Comparison of ENCODE assay signal across 31 cellular contexts in genomic region chr17:32317353-32317752, GRCh38. TPM values are rescaled to one million over a fixed set of nuclear protein-coding genes. Genes with fewer than 3 reads are reported as not detected.
"Had no signal": no experiment of that assay in that cellular context is flagged by ENCODE, and none has a peak within 500 bp of the region (broad histone marks: within the 10 kb centered on the region; RNA-seq: fewer than 3 reads in every experiment).

No MANE protein-coding gene starts in this region.

- H3K4me1 ChIP-seq: ascending aorta, breast epithelium, colonic mucosa, foreskin keratinocyte, gastrocnemius medialis, heart left ventricle had no signal

- H3K27ac Mint-ChIP-seq: activated CD4-positive, alpha-beta memory T cell treated with anti-CD3 and anti-CD28 coated beads for 36 hours; activated CD4-positive, alpha-beta T cell treated with anti-CD3 and anti-CD28 coated beads for 36 hours; activated CD4-positive, alpha-beta T cell treated with anti-CD3 and anti-CD28 coated beads, Interleukin-2, amount 10 ng/mL, durations not matched to agents 24 days and 14 days; activated CD8-positive, alpha-beta memory T cell treated with anti-CD3 and anti-CD28 coated beads, Interleukin-2, amount 10 ng/mL, durations not matched to agents 7 days and 5 days; activated CD8-positive, alpha-beta T cell treated with anti-CD3 and anti-CD28 coated beads, Interleukin-2, amount 10 ng/mL, durations not matched to agents 7 days and 5 days; activated naive CD4-positive, alpha-beta T cell treated with anti-CD3 and anti-CD28 coated beads for 36 hours; activated naive CD4-positive, alpha-beta T cell treated with anti-CD3 and anti-CD28 coated beads, Interleukin-2, amount 50 U/mL, for 72 hours; activated naive CD8-positive, alpha-beta T cell treated with anti-CD3 and anti-CD28 coated beads, Interleukin-2, amount 10 ng/mL, durations not matched to agents 7 days and 5 days; activated T-helper 1 cell treated with anti-CD3 and anti-CD28 coated beads, Interleukin-12 subunit alpha, Interleukin-12 subunit beta, Interleukin-2, Interleukin-4 antibody, amounts not matched to agents 30 ng/mL and 10 ng/mL and 1 ng/mL, durations not matched to agents 14 hours and 24 hours and 36 hours; activated T-helper 2 cell treated with anti-CD3 and anti-CD28 coated beads, Interferon-gamma antibody, Interleukin-2, Interleukin-4, amounts not matched to agents 10 μg/mL and 5 μg/mL and 100 μg/mL, durations not matched to agents 14 hours and 24 hours and 36 hours had no signal

- H3K36me3 Mint-ChIP-seq: activated CD4-positive, alpha-beta memory T cell treated with anti-CD3 and anti-CD28 coated beads for 36 hours; activated CD8-positive, alpha-beta memory T cell treated with anti-CD3 and anti-CD28 coated beads, Interleukin-2, amount 10 ng/mL, durations not matched to agents 7 days and 5 days; activated naive CD4-positive, alpha-beta T cell treated with anti-CD3 and anti-CD28 coated beads, Interleukin-2, amount 50 U/mL, for 72 hours; activated naive CD8-positive, alpha-beta T cell treated with anti-CD3 and anti-CD28 coated beads, Interleukin-2, amount 10 ng/mL, durations not matched to agents 7 days and 5 days had no signal

- H3K9me3 ChIP-seq: ascending aorta, breast epithelium, colonic mucosa, esophagus muscularis mucosa, gastrocnemius medialis, heart left ventricle had no signal

- H3K4me3 Mint-ChIP-seq: activated CD4-positive, alpha-beta memory T cell treated with anti-CD3 and anti-CD28 coated beads for 36 hours; activated CD4-positive, alpha-beta T cell treated with anti-CD3 and anti-CD28 coated beads for 36 hours; activated CD8-positive, alpha-beta memory T cell treated with anti-CD3 and anti-CD28 coated beads, Interleukin-2, amount 10 ng/mL, durations not matched to agents 7 days and 5 days; activated CD8-positive, alpha-beta T cell treated with anti-CD3 and anti-CD28 coated beads, Interleukin-2, amount 10 ng/mL, durations not matched to agents 7 days and 5 days; activated naive CD4-positive, alpha-beta T cell treated with anti-CD3 and anti-CD28 coated beads for 36 hours; brain had no signal

- H3K27ac ChIP-seq: ascending aorta, breast epithelium, cardiac muscle cell, colonic mucosa, dorsolateral prefrontal cortex, esophagus muscularis mucosa, foreskin keratinocyte, gastrocnemius medialis, heart left ventricle had no signal

- H3K27me3 ChIP-seq: ascending aorta, breast epithelium, cardiac muscle cell, colonic mucosa, dorsolateral prefrontal cortex, esophagus muscularis mucosa, gastrocnemius medialis had no signal

- H3K4me3 ChIP-seq: ascending aorta, breast epithelium, cardiac muscle cell, colonic mucosa, dorsolateral prefrontal cortex, esophagus muscularis mucosa, gastrocnemius medialis, heart left ventricle had no signal

- ATAC-seq: activated CD4-positive, alpha-beta T cell treated with anti-CD3 and anti-CD28 coated beads for 36 hours; activated CD8-positive, alpha-beta memory T cell treated with anti-CD3 and anti-CD28 coated beads, Interleukin-2, amount 10 ng/mL, durations not matched to agents 7 days and 5 days; activated CD8-positive, alpha-beta T cell treated with anti-CD3 and anti-CD28 coated beads, Interleukin-2, amount 10 ng/mL, durations not matched to agents 7 days and 5 days; activated naive CD4-positive, alpha-beta T cell treated with anti-CD3 and anti-CD28 coated beads, Interleukin-2, amount 50 U/mL, for 72 hours; foreskin keratinocyte; gastrocnemius medialis; heart left ventricle had no signal

- H3K9me3 Mint-ChIP-seq: activated CD4-positive, alpha-beta memory T cell treated with anti-CD3 and anti-CD28 coated beads for 36 hours; activated CD4-positive, alpha-beta T cell treated with anti-CD3 and anti-CD28 coated beads, Interleukin-2, amount 10 ng/mL, durations not matched to agents 24 days and 14 days; activated naive CD4-positive, alpha-beta T cell treated with anti-CD3 and anti-CD28 coated beads for 36 hours; activated naive CD4-positive, alpha-beta T cell treated with anti-CD3 and anti-CD28 coated beads, Interleukin-2, amount 50 U/mL, for 72 hours; activated naive CD8-positive, alpha-beta T cell treated with anti-CD3 and anti-CD28 coated beads, Interleukin-2, amount 10 ng/mL, durations not matched to agents 7 days and 5 days; activated T-helper 1 cell treated with anti-CD3 and anti-CD28 coated beads, Interleukin-12 subunit alpha, Interleukin-12 subunit beta, Interleukin-2, Interleukin-4 antibody, amounts not matched to agents 30 ng/mL and 10 ng/mL and 1 ng/mL, durations not matched to agents 14 hours and 24 hours and 36 hours; activated T-helper 2 cell treated with anti-CD3 and anti-CD28 coated beads, Interferon-gamma antibody, Interleukin-2, Interleukin-4, amounts not matched to agents 10 μg/mL and 5 μg/mL and 100 μg/mL, durations not matched to agents 14 hours and 24 hours and 36 hours had no signal

- H3K36me3 ChIP-seq: ascending aorta, breast epithelium, cardiac muscle cell, colonic mucosa, esophagus muscularis mucosa, gastrocnemius medialis, heart left ventricle had no signal

- H3K4me1 Mint-ChIP-seq: activated CD4-positive, alpha-beta T cell treated with anti-CD3 and anti-CD28 coated beads for 36 hours had no signal

- DNase-seq: activated CD4-positive, alpha-beta memory T cell treated with anti-CD3 and anti-CD28 coated beads for 36 hours; activated CD4-positive, alpha-beta T cell treated with anti-CD3 and anti-CD28 coated beads for 36 hours; activated CD4-positive, alpha-beta T cell treated with anti-CD3 and anti-CD28 coated beads, Interleukin-2, amount 10 ng/mL, durations not matched to agents 24 days and 14 days; activated CD4-positive, CD25-positive, alpha-beta regulatory T cell; activated CD4-positive, CD25-positive, alpha-beta regulatory T cell treated with anti-CD3 and anti-CD28 coated beads, Interleukin-2, amount 50 U/mL, for 72 hours; activated CD8-positive, alpha-beta memory T cell treated with anti-CD3 and anti-CD28 coated beads, Interleukin-2, amount 10 ng/mL, durations not matched to agents 7 days and 5 days; activated CD8-positive, alpha-beta memory T cell treated with anti-CD3 and anti-CD28 coated beads, Interleukin-2, amount 50 U/mL, for 4 hours; activated CD8-positive, alpha-beta T cell treated with anti-CD3 and anti-CD28 coated beads, Interleukin-2, amount 10 ng/mL, durations not matched to agents 7 days and 5 days; activated effector memory CD4-positive, alpha-beta T cell treated with anti-CD3 and anti-CD28 coated beads, Interleukin-2, amount 50 U/mL, for 16 hours; activated naive CD4-positive, alpha-beta T cell treated with anti-CD3 and anti-CD28 coated beads for 36 hours; activated naive CD8-positive, alpha-beta T cell treated with anti-CD3 and anti-CD28 coated beads, Interleukin-2, amount 10 ng/mL, durations not matched to agents 7 days and 5 days; activated T-cell treated with anti-CD3 and anti-CD28 coated beads, Interleukin-2, amount 50 U/mL, for 1 hour; activated T-cell treated with anti-CD3 and anti-CD28 coated beads, Interleukin-2, amount 50 U/mL, for 48 hours; central memory CD4-positive, alpha-beta T cell; cerebellar nuclear complex; colonic mucosa; effector memory CD4-positive, alpha-beta T cell; erythroblast; foreskin keratinocyte; gastrocnemius medialis; glutamatergic neuron; heart left ventricle had no signal

RNA-seq across cellular contexts. Expression of gene RHBDL3, which starts 51.7 kb away (rescaled TPM):
- total RNA-seq: activated naive CD4-positive, alpha-beta T cell treated with anti-CD3 and anti-CD28 coated beads for 36 hours; ascending aorta; foreskin keratinocyte; gastrocnemius medialis had no signal
- polyA plus RNA-seq: cardiac muscle cell had no signal
